In the genomic region with DNA sequence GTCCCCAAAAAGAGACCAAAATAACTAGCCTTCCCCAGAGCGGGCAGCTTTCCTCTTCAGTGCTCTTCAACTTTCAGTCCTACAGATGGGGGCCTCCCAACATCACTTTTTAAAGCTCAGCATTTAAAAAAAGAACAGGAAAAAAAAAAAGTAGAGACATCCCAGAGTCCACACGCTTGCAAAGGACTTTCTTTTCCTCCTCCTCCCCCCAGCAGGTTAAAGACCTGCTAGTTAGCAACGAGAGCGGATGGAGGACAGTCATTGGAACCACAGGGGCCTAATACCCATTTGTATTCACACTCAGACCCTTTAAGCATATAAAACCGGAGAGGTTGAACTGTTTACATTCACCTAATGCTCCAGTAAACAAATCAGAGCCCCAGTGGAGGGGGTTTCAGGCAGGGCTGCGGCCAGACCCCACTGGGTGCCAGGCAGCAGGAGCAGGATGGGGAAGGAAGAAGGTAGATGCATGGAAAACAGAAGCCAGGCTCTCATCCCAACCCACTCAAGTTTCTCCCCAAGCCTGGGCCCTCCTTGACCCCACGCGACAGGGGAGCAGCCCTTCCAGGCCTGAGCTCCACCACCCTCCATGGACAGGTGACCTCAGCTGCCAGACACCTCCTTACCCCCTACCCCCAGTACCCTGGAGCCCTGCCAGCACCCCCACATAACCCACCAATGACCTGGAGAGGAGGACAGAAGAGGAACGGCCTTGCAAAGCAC, we compare ENCODE assay signal across 11 cellular contexts. TPM values are rescaled to one million over a fixed set of nuclear protein-coding genes. Genes with fewer than 3 reads are reported as not detected.
DNase-seq lines count a peak whose midpoint lies in the region; ATAC-seq lines count a peak whose summit lies in the region.
"Had no signal": no experiment of that assay in that cellular context is flagged by ENCODE, and none has a peak within 500 bp of the region (broad histone marks: within the 10 kb centered on the region; RNA-seq: fewer than 3 reads in every experiment).

No MANE protein-coding gene starts in this region.

- ATAC-seq in GM18868 (IDR thresholded peaks at IDR 0.05; ENCODE audit: unreplicated experiment) = peak; percentile 29
- peak; percentile 29 for ATAC-seq in HG03103 (IDR thresholded peaks at IDR 0.05; ENCODE audit: low read depth, unreplicated experiment)
- ATAC-seq in stimulated activated memory B cell treated with anti-CD40 and anti-IgM and Interleukin-4, amounts not matched to agents 10 μg/mL and 1 μg/mL and 100 μg/mL, for 72 hours = no peak
- ATAC-seq in HG03045 (IDR thresholded peaks at IDR 0.05; ENCODE audit: unreplicated experiment) = no peak

- H3K36me3 Mint-ChIP-seq in stimulated activated memory B cell treated with anti-CD40 and anti-IgM and Interleukin-4, amounts not matched to agents 10 μg/mL and 1 μg/mL and 100 μg/mL, for 72 hours = no peaks in the 10 kb centered on the region
- no peaks in the 10 kb centered on the region for H3K36me3 Mint-ChIP-seq in activated T-helper 2 cell treated with anti-CD3 and anti-CD28 coated beads, Interferon-gamma antibody, Interleukin-2, Interleukin-4, amounts not matched to agents 10 μg/mL and 5 μg/mL and 100 μg/mL, durations not matched to agents 14 hours and 24 hours and 36 hours (ENCODE audit: low read depth)

- H3K27ac Mint-ChIP-seq in stimulated activated memory B cell treated with anti-CD40 and anti-IgM and Interleukin-4, amounts not matched to agents 10 μg/mL and 1 μg/mL and 100 μg/mL, for 72 hours = peak overlapping the region; percentile 47
- H3K27ac Mint-ChIP-seq in activated T-helper 2 cell treated with anti-CD3 and anti-CD28 coated beads, Interferon-gamma antibody, Interleukin-2, Interleukin-4, amounts not matched to agents 10 μg/mL and 5 μg/mL and 100 μg/mL, durations not matched to agents 14 hours and 24 hours and 36 hours = no peak overlapping the region

- H3K9me3 Mint-ChIP-seq in stimulated activated memory B cell treated with anti-CD40 and anti-IgM and Interleukin-4, amounts not matched to agents 10 μg/mL and 1 μg/mL and 100 μg/mL, for 72 hours = no peaks in the 10 kb centered on the region
- no peaks in the 10 kb centered on the region for H3K9me3 Mint-ChIP-seq in activated T-helper 2 cell treated with anti-CD3 and anti-CD28 coated beads, Interferon-gamma antibody, Interleukin-2, Interleukin-4, amounts not matched to agents 10 μg/mL and 5 μg/mL and 100 μg/mL, durations not matched to agents 14 hours and 24 hours and 36 hours

- peaks cover 60% of the 10 kb centered on the region for H3K4me1 Mint-ChIP-seq in stimulated activated memory B cell treated with anti-CD40 and anti-IgM and Interleukin-4, amounts not matched to agents 10 μg/mL and 1 μg/mL and 100 μg/mL, for 72 hours
- H3K4me1 Mint-ChIP-seq in activated T-helper 2 cell treated with anti-CD3 and anti-CD28 coated beads, Interferon-gamma antibody, Interleukin-2, Interleukin-4, amounts not matched to agents 10 μg/mL and 5 μg/mL and 100 μg/mL, durations not matched to agents 14 hours and 24 hours and 36 hours (ENCODE audit: low read depth) = no peaks in the 10 kb centered on the region

- intact Hi-C loops in activated T-helper 2 cell treated with anti-CD3 and anti-CD28 coated beads, Interferon-gamma antibody, Interleukin-2, Interleukin-4, amounts not matched to agents 10 μg/mL and 5 μg/mL and 100 μg/mL, durations not matched to agents 14 hours and 24 hours and 36 hours (cut with micrococcal nuclease) = no loop called here
- intact Hi-C loops in posterior vena cava (cut with DNase I) = no loop called here

- peaks cover 63% of the 10 kb centered on the region for H3K27me3 Mint-ChIP-seq in stimulated activated memory B cell treated with anti-CD40 and anti-IgM and Interleukin-4, amounts not matched to agents 10 μg/mL and 1 μg/mL and 100 μg/mL, for 72 hours
- H3K27me3 Mint-ChIP-seq in activated T-helper 2 cell treated with anti-CD3 and anti-CD28 coated beads, Interferon-gamma antibody, Interleukin-2, Interleukin-4, amounts not matched to agents 10 μg/mL and 5 μg/mL and 100 μg/mL, durations not matched to agents 14 hours and 24 hours and 36 hours (ENCODE audit: low read depth) = peaks cover 24% of the 10 kb centered on the region

- DNase-seq in iPS-NIHi11 (ENCODE audit: low spot score) (peak; percentile 47), posterior vena cava (ENCODE audit: low spot score) (no peak)
- no peak for DNase-seq in activated CD4-positive, alpha-beta T cell treated with anti-CD3 and anti-CD28 coated beads, Interleukin-2, amount 50 U/mL, for 4 hours
- DNase-seq in activated T-helper 2 cell treated with anti-CD3 and anti-CD28 coated beads, Interferon-gamma antibody, Interleukin-2, Interleukin-4, amounts not matched to agents 10 μg/mL and 5 μg/mL and 100 μg/mL, durations not matched to agents 14 hours and 24 hours and 36 hours (ENCODE audit: low spot score) = no peak
- DNase-seq: activated gamma-delta T cell treated with Interleukin-2 at 50 U/mL for 16 hours, DMS79, spleen had no signal

- peak overlapping the region; percentile 25 for H3K4me3 Mint-ChIP-seq in stimulated activated memory B cell treated with anti-CD40 and anti-IgM and Interleukin-4, amounts not matched to agents 10 μg/mL and 1 μg/mL and 100 μg/mL, for 72 hours
- H3K4me3 Mint-ChIP-seq in activated T-helper 2 cell treated with anti-CD3 and anti-CD28 coated beads, Interferon-gamma antibody, Interleukin-2, Interleukin-4, amounts not matched to agents 10 μg/mL and 5 μg/mL and 100 μg/mL, durations not matched to agents 14 hours and 24 hours and 36 hours (ENCODE audit: low read depth) = no peak overlapping the region

RNA-seq across cellular contexts. Expression of gene ZFHX3, which starts 15.2 kb away (rescaled TPM):
- 0.62 and 1.2 TPM in 2 replicates for total RNA-seq in activated T-helper 2 cell treated with anti-CD3 and anti-CD28 coated beads, Interferon-gamma antibody, Interleukin-2, Interleukin-4, amounts not matched to agents 10 μg/mL and 5 μg/mL and 100 μg/mL, durations not matched to agents 14 hours and 24 hours and 36 hours
- total RNA-seq in posterior vena cava = 10 to 100 TPM; 40.8 to 43.7 TPM

Comparison
In these comparisons a context has a peak if more than half of its experiments do, and no peak if none do; other contexts are left out.
1. ATAC-seq: peak in GM18868 (single experiment) and HG03103 (single experiment); none in stimulated activated memory B cell treated with anti-CD40 and anti-IgM and Interleukin-4, amounts not matched to agents 10 μg/mL and 1 μg/mL and 100 μg/mL, for 72 hours (single experiment) and HG03045 (single experiment).
2. RNA of gene ZFHX3, which starts 15.2 kb away (total RNA-seq): 40.8 to 43.7 TPM in posterior vena cava; 0.62 to 1.2 TPM in activated T-helper 2 cell treated with anti-CD3 and anti-CD28 coated beads, Interferon-gamma antibody, Interleukin-2, Interleukin-4, amounts not matched to agents 10 μg/mL and 5 μg/mL and 100 μg/mL, durations not matched to agents 14 hours and 24 hours and 36 hours; every median in the first group is over 10 times any median in the second.